ENCODE assay signal across 1 cellular context in genomic region chr7:106568002-106568679, GRCh38.
TF ChIP-seq lines count a peak whose summit lies in the region.

No MANE protein-coding gene starts in this region.

TF ChIP-seq in K562, 482 proteins besides CTCF, POLR2A, EP300 and RAD21 (continued from another document and continues in another):
- TF ChIP-seq ZNF740 (CRISPR knock-in tag; IDR thresholded peaks at IDR 0.05) = no peak
- peak in 1 of 2 experiments; percentile 77; a peak in 3 of 4 replicates for TF ChIP-seq ZNF740 (tag; IDR thresholded peaks at IDR 0.05)
- no peak for TF ChIP-seq CBX8 (IDR thresholded peaks at IDR 0.05; ENCODE audit: borderline replicate concordance, extremely low read depth, low read depth, low read length, poor library complexity, severe bottlenecking)
- 0 out of 2 replicates have a peak, but pooled peaks have one; percentile 4 for TF ChIP-seq ILF3 (IDR thresholded peaks at IDR 0.05; ENCODE audit: borderline replicate concordance)
- no peak for TF ChIP-seq ZNF57 (CRISPR knock-in tag; IDR thresholded peaks at IDR 0.05)
- TF ChIP-seq ZNF512 (tag; IDR thresholded peaks at IDR 0.05) = peak; percentile 83
- TF ChIP-seq ZNF165 (CRISPR knock-in tag; IDR thresholded peaks at IDR 0.05; ENCODE audit: borderline replicate concordance) = peak; percentile 19; the same call in 1 of the 2 replicates
- TF ChIP-seq ZNF79 (CRISPR knock-in tag; IDR thresholded peaks at IDR 0.05; ENCODE audit: low read depth) = 0 out of 2 replicates have a peak, but pooled peaks have one; percentile 9
- TF ChIP-seq PYGO2 (tag; IDR thresholded peaks at IDR 0.05) = no peak
- 0 out of 2 replicates have a peak, but pooled peaks have one; percentile 52 for TF ChIP-seq HEY1 (CRISPR knock-in tag; IDR thresholded peaks at IDR 0.05; ENCODE audit: borderline replicate concordance)
- TF ChIP-seq, protein P1, sequence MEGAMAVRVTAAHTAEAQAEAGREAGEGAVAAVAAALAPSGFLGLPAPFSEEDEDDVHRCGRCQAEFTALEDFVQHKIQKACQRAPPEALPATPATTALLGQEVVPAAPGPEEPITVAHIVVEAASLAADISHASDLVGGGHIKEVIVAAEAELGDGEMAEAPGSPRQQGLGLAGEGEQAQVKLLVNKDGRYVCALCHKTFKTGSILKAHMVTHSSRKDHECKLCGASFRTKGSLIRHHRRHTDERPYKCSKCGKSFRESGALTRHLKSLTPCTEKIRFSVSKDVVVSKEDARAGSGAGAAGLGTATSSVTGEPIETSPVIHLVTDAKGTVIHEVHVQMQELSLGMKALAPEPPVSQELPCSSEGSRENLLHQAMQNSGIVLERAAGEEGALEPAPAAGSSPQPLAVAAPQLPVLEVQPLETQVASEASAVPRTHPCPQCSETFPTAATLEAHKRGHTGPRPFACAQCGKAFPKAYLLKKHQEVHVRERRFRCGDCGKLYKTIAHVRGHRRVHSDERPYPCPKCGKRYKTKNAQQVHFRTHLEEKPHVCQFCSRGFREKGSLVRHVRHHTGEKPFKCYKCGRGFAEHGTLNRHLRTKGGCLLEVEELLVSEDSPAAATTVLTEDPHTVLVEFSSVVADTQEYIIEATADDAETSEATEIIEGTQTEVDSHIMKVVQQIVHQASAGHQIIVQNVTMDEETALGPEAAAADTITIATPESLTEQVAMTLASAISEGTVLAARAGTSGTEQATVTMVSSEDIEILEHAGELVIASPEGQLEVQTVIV (CRISPR knock-in tag; IDR thresholded peaks at IDR 0.05; ENCODE audit: borderline replicate concordance) = peak; percentile 19; the same call in 1 of the 2 replicates
- TF ChIP-seq ZNF280B (CRISPR knock-in tag; IDR thresholded peaks at IDR 0.05) = no peak
- no peak; the same call in 1 of the 2 replicates for TF ChIP-seq ELF2 (CRISPR knock-in tag; IDR thresholded peaks at IDR 0.05)
- no peak for TF ChIP-seq DDX20 (tag; IDR thresholded peaks at IDR 0.05; ENCODE audit: low read depth)
- TF ChIP-seq CEBPZ (IDR thresholded peaks at IDR 0.05; ENCODE audit: borderline replicate concordance, low read depth, low read length) = no peak
- TF ChIP-seq ETV6 (IDR thresholded peaks at IDR 0.05; ENCODE audit: borderline replicate concordance in 1 of 2, low read depth in 2 of 2, low read length in 1 of 2) = no peak
- TF ChIP-seq ETV6 (CRISPR knock-in tag; IDR thresholded peaks at IDR 0.05; ENCODE audit: borderline replicate concordance) = no peak
- TF ChIP-seq PHF21A (IDR thresholded peaks at IDR 0.05; ENCODE audit: borderline replicate concordance, low read depth) = no peak
- TF ChIP-seq MXI1 (IDR thresholded peaks at IDR 0.05; ENCODE audit: low read depth, low read length) = no peak
- TF ChIP-seq GABPA (tag; conservative IDR thresholded peaks at IDR 0.05; ENCODE audit: low read depth) = 0 out of 2 replicates have a peak, but pooled peaks have one; percentile 9
- TF ChIP-seq ZNF77 (CRISPR knock-in tag; IDR thresholded peaks at IDR 0.05) = no peak
- peak; percentile 46; the same call in 1 of the 2 replicates for TF ChIP-seq ZBTB40 (IDR thresholded peaks at IDR 0.05)
- no peak for TF ChIP-seq ZBTB40 (CRISPR knock-in tag; IDR thresholded peaks at IDR 0.05)
- 0 out of 2 replicates have a peak, but pooled peaks have one; percentile 2 for TF ChIP-seq ZNF583 (CRISPR knock-in tag; IDR thresholded peaks at IDR 0.05)
- no peak for TF ChIP-seq TCFL5 (CRISPR knock-in tag; conservative IDR thresholded peaks at IDR 0.05)
- TF ChIP-seq ZSCAN32 (CRISPR knock-in tag; IDR thresholded peaks at IDR 0.05) = 0 out of 2 replicates have a peak, but pooled peaks have one; percentile 35
- TF ChIP-seq ATF1 (CRISPR knock-in tag; IDR thresholded peaks at IDR 0.05) = no peak
- no peak for TF ChIP-seq ATF1 (tag; IDR thresholded peaks at IDR 0.05)
- 0 out of 2 replicates have a peak, but pooled peaks have one; percentile 46 for TF ChIP-seq HDAC8 (tag; IDR thresholded peaks at IDR 0.05)
- no peak for TF ChIP-seq CAMTA2 (CRISPR knock-in tag; conservative IDR thresholded peaks at IDR 0.05)
- TF ChIP-seq, protein P2, sequence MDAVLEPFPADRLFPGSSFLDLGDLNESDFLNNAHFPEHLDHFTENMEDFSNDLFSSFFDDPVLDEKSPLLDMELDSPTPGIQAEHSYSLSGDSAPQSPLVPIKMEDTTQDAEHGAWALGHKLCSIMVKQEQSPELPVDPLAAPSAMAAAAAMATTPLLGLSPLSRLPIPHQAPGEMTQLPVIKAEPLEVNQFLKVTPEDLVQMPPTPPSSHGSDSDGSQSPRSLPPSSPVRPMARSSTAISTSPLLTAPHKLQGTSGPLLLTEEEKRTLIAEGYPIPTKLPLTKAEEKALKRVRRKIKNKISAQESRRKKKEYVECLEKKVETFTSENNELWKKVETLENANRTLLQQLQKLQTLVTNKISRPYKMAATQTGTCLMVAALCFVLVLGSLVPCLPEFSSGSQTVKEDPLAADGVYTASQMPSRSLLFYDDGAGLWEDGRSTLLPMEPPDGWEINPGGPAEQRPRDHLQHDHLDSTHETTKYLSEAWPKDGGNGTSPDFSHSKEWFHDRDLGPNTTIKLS (IDR thresholded peaks at IDR 0.05; ENCODE audit: borderline replicate concordance, low read depth) = no peak
- peak; percentile 12; the same call in 1 of the 2 replicates for TF ChIP-seq DMBX1 (CRISPR knock-in tag; IDR thresholded peaks at IDR 0.05; ENCODE audit: borderline replicate concordance)
- TF ChIP-seq STAT5B (CRISPR knock-in tag; IDR thresholded peaks at IDR 0.05) = 0 out of 2 replicates have a peak, but pooled peaks have one; percentile 1
- peak; percentile 85; the same call in 1 of the 2 replicates for TF ChIP-seq SMARCA5 (IDR thresholded peaks at IDR 0.05)
- 0 out of 2 replicates have a peak, but pooled peaks have one; percentile 13 for TF ChIP-seq NFXL1 (CRISPR knock-in tag; IDR thresholded peaks at IDR 0.05)
- no peak for TF ChIP-seq NR4A1 (CRISPR knock-in tag; IDR thresholded peaks at IDR 0.05)
- TF ChIP-seq NR4A1 (tag; IDR thresholded peaks at IDR 0.05) = peak; percentile 80
